Comparison of ENCODE assay signal across 32 cellular contexts in genomic region chr2:63326473-63326872, GRCh38.
"Had no signal": no experiment of that assay in that cellular context is flagged by ENCODE, and none has a peak within 500 bp of the region (broad histone marks: within the 10 kb centered on the region; RNA-seq: fewer than 3 reads in every experiment).

No MANE protein-coding gene starts in this region.

- FAIRE-seq: astrocyte had no signal

- H3K36me3 ChIP-seq: adrenal gland, brain microvascular endothelial cell, breast epithelium, WERI-Rb-1 had no signal

- H3K4me1 ChIP-seq: adrenal gland, body of pancreas, breast epithelium had no signal

- H3K9me3 ChIP-seq: adrenal gland, body of pancreas had no signal

- DNase-seq: activated CD4-positive, alpha-beta memory T cell treated with anti-CD3 and anti-CD28 coated beads, Interleukin-2, amount 10 ng/mL, durations not matched to agents 7 days and 5 days; activated CD4-positive, alpha-beta T cell treated with anti-CD3 and anti-CD28 coated beads for 1 hour; activated CD4-positive, alpha-beta T cell treated with anti-CD3 and anti-CD28 coated beads for 36 hours; activated CD4-positive, alpha-beta T cell treated with anti-CD3 and anti-CD28 coated beads for 48 hours; activated CD4-positive, alpha-beta T cell treated with anti-CD3 and anti-CD28 coated beads, Interleukin-2, amount 10 ng/mL, durations not matched to agents 7 days and 5 days; activated CD4-positive, alpha-beta T cell treated with anti-CD3 and anti-CD28 coated beads, Interleukin-2, amount 50 U/mL, for 48 hours; activated CD4-positive, CD25-positive, alpha-beta regulatory T cell; activated CD8-positive, alpha-beta memory T cell treated with anti-CD3 and anti-CD28 coated beads for 24 hours; activated CD8-positive, alpha-beta memory T cell treated with anti-CD3 and anti-CD28 coated beads, Interleukin-2, amount 10 ng/mL, durations not matched to agents 7 days and 5 days; activated CD8-positive, alpha-beta memory T cell treated with anti-CD3 and anti-CD28 coated beads, Interleukin-2, amount 50 U/mL, for 48 hours; activated CD8-positive, alpha-beta T cell treated with anti-CD3 and anti-CD28 coated beads, Interleukin-2, amount 10 ng/mL, durations not matched to agents 7 days and 5 days; activated effector memory CD4-positive, alpha-beta T cell treated with Interleukin-2 at 50 U/mL for 16 hours; activated gamma-delta T cell; activated naive CD4-positive, alpha-beta T cell treated with anti-CD3 and anti-CD28 coated beads, Interleukin-2, amount 10 ng/mL, durations not matched to agents 7 days and 5 days; activated naive CD4-positive, alpha-beta T cell treated with Interleukin-2 at 50 U/mL for 16 hours; activated naive CD8-positive, alpha-beta T cell treated with anti-CD3 and anti-CD28 coated beads for 36 hours; activated T-cell treated with anti-CD3 and anti-CD28 coated beads, Interleukin-2, amount 50 U/mL, for 24 hours; activated T-cell treated with anti-CD3 and anti-CD28 coated beads, Interleukin-2, amount 50 U/mL, for 48 hours; adrenal gland; amniotic stem cell; aorta; body of pancreas; brain microvascular endothelial cell; central memory CD4-positive, alpha-beta T cell; T-helper 1 cell; T-helper 2 cell; T-helper 9 cell; WERI-Rb-1 had no signal

- ATAC-seq: activated CD4-positive, alpha-beta T cell treated with anti-CD3 and anti-CD28 coated beads for 36 hours; activated CD4-positive, CD25-positive, alpha-beta regulatory T cell treated with anti-CD3 and anti-CD28 coated beads, Interleukin-2, amount 50 U/mL, for 24 hours; activated CD8-positive, alpha-beta memory T cell treated with anti-CD3 and anti-CD28 coated beads, Interleukin-2, amount 10 ng/mL, durations not matched to agents 7 days and 5 days; activated CD8-positive, alpha-beta T cell treated with anti-CD3 and anti-CD28 coated beads, Interleukin-2, amount 10 ng/mL, durations not matched to agents 7 days and 5 days; body of pancreas; WTC11 had no signal

- H3K27ac ChIP-seq: adrenal gland, body of pancreas, brain microvascular endothelial cell, breast epithelium, WERI-Rb-1 had no signal

- H3K4me3 ChIP-seq: adrenal gland, body of pancreas, breast epithelium had no signal

- H3K27me3 ChIP-seq: adrenal gland, body of pancreas, brain microvascular endothelial cell, breast epithelium had no signal
